ENCODE assay signal across 20 cellular contexts in genomic region chr17:36514856-36515255, GRCh38.
"Had no signal": no experiment of that assay in that cellular context is flagged by ENCODE, and none has a peak within 500 bp of the region (broad histone marks: within the 10 kb centered on the region; RNA-seq: fewer than 3 reads in every experiment).

No MANE protein-coding gene starts in this region.

- H3K9me3 ChIP-seq: ascending aorta, body of pancreas, Peyer's patch, SJSA1 had no signal

- H3K4me3 Mint-ChIP-seq: activated CD4-positive, alpha-beta T cell treated with anti-CD3 and anti-CD28 coated beads, Interleukin-2, amount 10 ng/mL, durations not matched to agents 24 days and 14 days; activated naive CD8-positive, alpha-beta T cell treated with anti-CD3 and anti-CD28 coated beads, Interleukin-2, amount 50 U/mL, for 24 hours had no signal

- H3K4me1 Mint-ChIP-seq: activated CD4-positive, alpha-beta T cell treated with anti-CD3 and anti-CD28 coated beads, Interleukin-2, amount 10 ng/mL, durations not matched to agents 24 days and 14 days had no signal

- ATAC-seq: activated naive CD4-positive, alpha-beta T cell treated with anti-CD3 and anti-CD28 coated beads, Interleukin-2, amount 50 U/mL, for 72 hours; activated naive CD8-positive, alpha-beta T cell treated with anti-CD3 and anti-CD28 coated beads, Interleukin-2, amount 50 U/mL, for 24 hours; body of pancreas; SK-N-SH treated with all-trans-retinoic acid at 6 μM for 48 hours had no signal

- DNase-seq: activated CD4-positive, alpha-beta T cell treated with anti-CD3 and anti-CD28 coated beads for 1 hour; activated CD4-positive, alpha-beta T cell treated with anti-CD3 and anti-CD28 coated beads, Interleukin-2, amount 10 ng/mL, durations not matched to agents 24 days and 14 days; activated CD4-positive, alpha-beta T cell treated with anti-CD3 and anti-CD28 coated beads, Interleukin-2, amount 50 U/mL, for 48 hours; activated naive CD4-positive, alpha-beta T cell treated with Interleukin-2 at 50 U/mL for 16 hours; activated naive CD8-positive, alpha-beta T cell treated with anti-CD3 and anti-CD28 coated beads, Interleukin-2, amount 50 U/mL, for 24 hours; amniotic stem cell; body of pancreas; NCI-H1105 treated with DMSO at 0.1 percent for 48 hours; NCI-H1436 treated with DMSO at 0.1 percent for 48 hours; NCI-H187; NCI-H2081; NCI-H510A treated with DMSO at 0.1 percent for 48 hours; NCI-H69; Peyer's patch; SHP77; SW 1271 had no signal

- H3K4me1 ChIP-seq: ascending aorta, body of pancreas, Peyer's patch, SJSA1 had no signal

- H3K27me3 ChIP-seq: ascending aorta, body of pancreas, Peyer's patch, SJSA1 had no signal

- H3K9me3 Mint-ChIP-seq: activated CD4-positive, alpha-beta T cell treated with anti-CD3 and anti-CD28 coated beads, Interleukin-2, amount 10 ng/mL, durations not matched to agents 24 days and 14 days; activated naive CD4-positive, alpha-beta T cell treated with anti-CD3 and anti-CD28 coated beads, Interleukin-2, amount 50 U/mL, for 72 hours; activated naive CD8-positive, alpha-beta T cell treated with anti-CD3 and anti-CD28 coated beads, Interleukin-2, amount 50 U/mL, for 24 hours had no signal

- H3K27me3 Mint-ChIP-seq: activated CD4-positive, alpha-beta T cell treated with anti-CD3 and anti-CD28 coated beads, Interleukin-2, amount 10 ng/mL, durations not matched to agents 24 days and 14 days; activated naive CD8-positive, alpha-beta T cell treated with anti-CD3 and anti-CD28 coated beads, Interleukin-2, amount 50 U/mL, for 24 hours had no signal

- H3K27ac Mint-ChIP-seq: activated CD4-positive, alpha-beta T cell treated with anti-CD3 and anti-CD28 coated beads, Interleukin-2, amount 10 ng/mL, durations not matched to agents 24 days and 14 days; activated naive CD4-positive, alpha-beta T cell treated with anti-CD3 and anti-CD28 coated beads, Interleukin-2, amount 50 U/mL, for 72 hours; activated naive CD8-positive, alpha-beta T cell treated with anti-CD3 and anti-CD28 coated beads, Interleukin-2, amount 50 U/mL, for 24 hours had no signal

- H3K4me3 ChIP-seq: ascending aorta, body of pancreas, Peyer's patch, SJSA1 had no signal

- H3K27ac ChIP-seq: ascending aorta, body of pancreas, Peyer's patch, SJSA1 had no signal
